Comparison of ENCODE assay signal across 1 cellular context in the genomic region with DNA sequence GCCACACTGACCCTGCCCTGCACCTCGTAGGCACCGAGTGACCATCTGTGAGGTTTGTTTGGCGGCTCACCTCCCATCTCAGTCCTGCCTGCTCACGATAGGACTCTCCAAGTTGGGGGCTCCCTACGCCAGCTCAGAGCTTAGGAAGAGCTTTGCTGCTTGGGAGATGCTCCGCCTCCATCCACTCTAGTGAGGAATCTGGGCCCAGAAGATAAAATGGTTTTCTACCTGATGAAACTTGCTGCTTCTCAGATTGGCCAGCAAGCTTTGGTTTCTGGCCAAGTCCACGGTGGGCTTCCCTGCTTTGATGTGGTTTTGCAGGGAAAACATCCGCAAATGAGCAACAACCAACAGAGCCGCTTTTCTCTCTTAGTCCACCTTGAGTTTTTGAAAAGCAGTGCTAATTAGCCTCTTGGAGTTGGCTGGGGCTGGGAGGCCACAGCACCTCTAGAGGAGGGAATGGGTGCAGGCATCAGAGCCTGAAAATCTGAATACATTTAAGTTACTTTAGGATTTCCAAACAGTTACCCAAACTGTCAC.
TF ChIP-seq lines count a peak whose summit lies in the region.

No MANE protein-coding gene starts in this region.

TF ChIP-seq in HepG2, 621 proteins besides CTCF, POLR2A, EP300 and RAD21 (continued from another document and continues in another):
- TF ChIP-seq HNRNPK (IDR thresholded peaks at IDR 0.05; ENCODE audit: low read depth, low read length, poor library complexity, severe bottlenecking) (no peak), KDM3A (CRISPR knock-in tag; IDR thresholded peaks at IDR 0.05; ENCODE audit: low read depth) (peak; percentile 75; the same call in 1 of the 2 replicates), NAIF1 (CRISPR knock-in tag; IDR thresholded peaks at IDR 0.05; ENCODE audit: borderline replicate concordance) (no peak), CCAR2 (optimal IDR thresholded peaks at IDR 0.05; ENCODE audit: low read depth, low read length) (peak; percentile 62), ZBTB42 (CRISPR knock-in tag; IDR thresholded peaks at IDR 0.05) (no peak), NBN (conservative IDR thresholded peaks at IDR 0.05) (no peak), SRY (CRISPR knock-in tag; IDR thresholded peaks at IDR 0.05) (no peak), ZFP41 (CRISPR knock-in tag; IDR thresholded peaks at IDR 0.05; ENCODE audit: borderline replicate concordance) (no peak), WIZ (CRISPR knock-in tag; IDR thresholded peaks at IDR 0.05) (no peak), ZNF816 (CRISPR knock-in tag; IDR thresholded peaks at IDR 0.05; ENCODE audit: borderline replicate concordance) (no peak), ZNF629 (CRISPR knock-in tag; conservative IDR thresholded peaks at IDR 0.05) (no peak), CENPT (CRISPR knock-in tag; IDR thresholded peaks at IDR 0.05; ENCODE audit: low read depth) (no peak), IKZF1 (IDR thresholded peaks at IDR 0.05) (no peak), ELF1 (CRISPR knock-in tag; IDR thresholded peaks at IDR 0.05) (no peak), ZMYM4 (CRISPR knock-in tag; IDR thresholded peaks at IDR 0.05) (peak; percentile 58; the same call in 1 of the 2 replicates), ATF7 (IDR thresholded peaks at IDR 0.05) (no peak), ATF7 (CRISPR knock-in tag; IDR thresholded peaks at IDR 0.05) (peak; percentile 56; the same call in 1 of the 2 replicates), FOXA1 (IDR thresholded peaks at IDR 0.05) (no peak), FOXA1 (CRISPR knock-in tag; IDR thresholded peaks at IDR 0.05) (peak; percentile 81), NFRKB (IDR thresholded peaks at IDR 0.05) (no peak), ZC3H13 (CRISPR knock-in tag; IDR thresholded peaks at IDR 0.05) (no peak), SRSF4 (IDR thresholded peaks at IDR 0.05; ENCODE audit: low read depth, low read length, poor library complexity, severe bottlenecking) (no peak), ADNP (CRISPR knock-in tag; IDR thresholded peaks at IDR 0.05) (no peak), EED (CRISPR knock-in tag; IDR thresholded peaks at IDR 0.05) (no peak), KAT2B (IDR thresholded peaks at IDR 0.05; ENCODE audit: borderline replicate concordance, low read depth, low read length) (no peak), MTF1 (CRISPR knock-in tag; IDR thresholded peaks at IDR 0.05) (no peak), EZH2 (conservative IDR thresholded peaks at IDR 0.05; ENCODE audit: low read depth, low read length) (no peak), CBX2 (IDR thresholded peaks at IDR 0.05; ENCODE audit: low read depth, low read length) (no peak), CBX2 (CRISPR knock-in tag; IDR thresholded peaks at IDR 0.05; ENCODE audit: low read depth) (no peak), ZBTB7A (CRISPR knock-in tag; IDR thresholded peaks at IDR 0.05) (peak; percentile 50; the same call in 1 of the 2 replicates), ZKSCAN1 (IDR thresholded peaks at IDR 0.05; ENCODE audit: low read length) (no peak), HIVEP1 (CRISPR knock-in tag; IDR thresholded peaks at IDR 0.05) (no peak), BRD4 (CRISPR knock-in tag; IDR thresholded peaks at IDR 0.05) (no peak), ZFP37 (CRISPR knock-in tag; IDR thresholded peaks at IDR 0.05; ENCODE audit: borderline replicate concordance) (no peak), ZNF564 (CRISPR knock-in tag; IDR thresholded peaks at IDR 0.05) (0 out of 2 replicates have a peak, but pooled peaks have one; percentile 57), ZNF24 (IDR thresholded peaks at IDR 0.05) (no peak), HMG20B (CRISPR knock-in tag; conservative IDR thresholded peaks at IDR 0.05) (peak; percentile 67; the same call in 1 of the 2 replicates), PHF8 (CRISPR knock-in tag; IDR thresholded peaks at IDR 0.05) (no peak), PCBP2 (optimal IDR thresholded peaks at IDR 0.05; ENCODE audit: low read depth, low read length, poor library complexity, severe bottlenecking) (no peak), ZNF101 (CRISPR knock-in tag; IDR thresholded peaks at IDR 0.05; ENCODE audit: borderline replicate concordance, low read depth) (0 out of 2 replicates have a peak, but pooled peaks have one; percentile 38)
- TF ChIP-seq, protein P1, sequence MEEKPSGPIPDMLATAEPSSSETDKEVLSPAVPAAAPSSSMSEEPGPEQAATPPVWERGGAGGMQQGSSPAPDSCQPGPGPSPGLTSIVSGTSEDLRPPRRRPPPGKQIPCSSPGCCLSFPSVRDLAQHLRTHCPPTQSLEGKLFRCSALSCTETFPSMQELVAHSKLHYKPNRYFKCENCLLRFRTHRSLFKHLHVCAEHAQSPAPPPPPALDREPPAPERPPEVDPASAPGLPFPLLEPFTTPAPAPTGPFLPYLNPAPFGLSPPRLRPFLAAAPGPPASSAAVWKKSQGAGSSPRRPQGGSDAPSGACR (CRISPR knock-in tag; IDR thresholded peaks at IDR 0.05), result no peak
- TF ChIP-seq, protein P2, sequence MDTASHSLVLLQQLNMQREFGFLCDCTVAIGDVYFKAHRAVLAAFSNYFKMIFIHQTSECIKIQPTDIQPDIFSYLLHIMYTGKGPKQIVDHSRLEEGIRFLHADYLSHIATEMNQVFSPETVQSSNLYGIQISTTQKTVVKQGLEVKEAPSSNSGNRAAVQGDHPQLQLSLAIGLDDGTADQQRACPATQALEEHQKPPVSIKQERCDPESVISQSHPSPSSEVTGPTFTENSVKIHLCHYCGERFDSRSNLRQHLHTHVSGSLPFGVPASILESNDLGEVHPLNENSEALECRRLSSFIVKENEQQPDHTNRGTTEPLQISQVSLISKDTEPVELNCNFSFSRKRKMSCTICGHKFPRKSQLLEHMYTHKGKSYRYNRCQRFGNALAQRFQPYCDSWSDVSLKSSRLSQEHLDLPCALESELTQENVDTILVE (CRISPR knock-in tag; IDR thresholded peaks at IDR 0.05), result peak; percentile 85
- TF ChIP-seq, protein P3, sequence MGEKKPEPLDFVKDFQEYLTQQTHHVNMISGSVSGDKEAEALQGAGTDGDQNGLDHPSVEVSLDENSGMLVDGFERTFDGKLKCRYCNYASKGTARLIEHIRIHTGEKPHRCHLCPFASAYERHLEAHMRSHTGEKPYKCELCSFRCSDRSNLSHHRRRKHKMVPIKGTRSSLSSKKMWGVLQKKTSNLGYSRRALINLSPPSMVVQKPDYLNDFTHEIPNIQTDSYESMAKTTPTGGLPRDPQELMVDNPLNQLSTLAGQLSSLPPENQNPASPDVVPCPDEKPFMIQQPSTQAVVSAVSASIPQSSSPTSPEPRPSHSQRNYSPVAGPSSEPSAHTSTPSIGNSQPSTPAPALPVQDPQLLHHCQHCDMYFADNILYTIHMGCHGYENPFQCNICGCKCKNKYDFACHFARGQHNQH (CRISPR knock-in tag; IDR thresholded peaks at IDR 0.05), result peak; percentile 83
- TF ChIP-seq, protein P4, sequence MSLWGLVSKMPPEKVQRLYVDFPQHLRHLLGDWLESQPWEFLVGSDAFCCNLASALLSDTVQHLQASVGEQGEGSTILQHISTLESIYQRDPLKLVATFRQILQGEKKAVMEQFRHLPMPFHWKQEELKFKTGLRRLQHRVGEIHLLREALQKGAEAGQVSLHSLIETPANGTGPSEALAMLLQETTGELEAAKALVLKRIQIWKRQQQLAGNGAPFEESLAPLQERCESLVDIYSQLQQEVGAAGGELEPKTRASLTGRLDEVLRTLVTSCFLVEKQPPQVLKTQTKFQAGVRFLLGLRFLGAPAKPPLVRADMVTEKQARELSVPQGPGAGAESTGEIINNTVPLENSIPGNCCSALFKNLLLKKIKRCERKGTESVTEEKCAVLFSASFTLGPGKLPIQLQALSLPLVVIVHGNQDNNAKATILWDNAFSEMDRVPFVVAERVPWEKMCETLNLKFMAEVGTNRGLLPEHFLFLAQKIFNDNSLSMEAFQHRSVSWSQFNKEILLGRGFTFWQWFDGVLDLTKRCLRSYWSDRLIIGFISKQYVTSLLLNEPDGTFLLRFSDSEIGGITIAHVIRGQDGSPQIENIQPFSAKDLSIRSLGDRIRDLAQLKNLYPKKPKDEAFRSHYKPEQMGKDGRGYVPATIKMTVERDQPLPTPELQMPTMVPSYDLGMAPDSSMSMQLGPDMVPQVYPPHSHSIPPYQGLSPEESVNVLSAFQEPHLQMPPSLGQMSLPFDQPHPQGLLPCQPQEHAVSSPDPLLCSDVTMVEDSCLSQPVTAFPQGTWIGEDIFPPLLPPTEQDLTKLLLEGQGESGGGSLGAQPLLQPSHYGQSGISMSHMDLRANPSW (CRISPR knock-in tag; IDR thresholded peaks at IDR 0.05; ENCODE audit: borderline replicate concordance), result no peak
- TF ChIP-seq, protein P5, sequence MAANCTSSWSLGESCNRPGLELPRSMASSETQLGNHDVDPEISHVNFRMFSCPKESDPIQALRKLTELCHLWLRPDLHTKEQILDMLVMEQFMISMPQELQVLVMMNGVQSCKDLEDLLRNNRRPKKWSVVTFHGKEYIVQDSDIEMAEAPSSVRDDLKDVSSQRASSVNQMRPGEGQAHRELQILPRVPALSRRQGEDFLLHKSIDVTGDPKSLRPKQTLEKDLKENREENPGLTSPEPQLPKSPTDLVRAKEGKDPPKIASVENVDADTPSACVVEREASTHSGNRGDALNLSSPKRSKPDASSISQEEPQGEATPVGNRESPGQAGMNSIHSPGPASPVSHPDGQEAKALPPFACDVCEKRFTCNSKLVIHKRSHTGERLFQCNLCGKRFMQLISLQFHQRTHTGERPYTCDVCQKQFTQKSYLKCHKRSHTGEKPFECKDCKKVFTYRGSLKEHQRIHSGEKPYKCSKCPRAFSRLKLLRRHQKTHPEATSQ (CRISPR knock-in tag; IDR thresholded peaks at IDR 0.05; ENCODE audit: borderline replicate concordance), result no peak
- TF ChIP-seq, protein P6, sequence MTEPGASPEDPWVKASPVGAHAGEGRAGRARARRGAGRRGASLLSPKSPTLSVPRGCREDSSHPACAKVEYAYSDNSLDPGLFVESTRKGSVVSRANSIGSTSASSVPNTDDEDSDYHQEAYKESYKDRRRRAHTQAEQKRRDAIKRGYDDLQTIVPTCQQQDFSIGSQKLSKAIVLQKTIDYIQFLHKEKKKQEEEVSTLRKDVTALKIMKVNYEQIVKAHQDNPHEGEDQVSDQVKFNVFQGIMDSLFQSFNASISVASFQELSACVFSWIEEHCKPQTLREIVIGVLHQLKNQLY (CRISPR knock-in tag; IDR thresholded peaks at IDR 0.05), result peak; percentile 42; the same call in 1 of the 2 replicates
- TF ChIP-seq, protein P7, sequence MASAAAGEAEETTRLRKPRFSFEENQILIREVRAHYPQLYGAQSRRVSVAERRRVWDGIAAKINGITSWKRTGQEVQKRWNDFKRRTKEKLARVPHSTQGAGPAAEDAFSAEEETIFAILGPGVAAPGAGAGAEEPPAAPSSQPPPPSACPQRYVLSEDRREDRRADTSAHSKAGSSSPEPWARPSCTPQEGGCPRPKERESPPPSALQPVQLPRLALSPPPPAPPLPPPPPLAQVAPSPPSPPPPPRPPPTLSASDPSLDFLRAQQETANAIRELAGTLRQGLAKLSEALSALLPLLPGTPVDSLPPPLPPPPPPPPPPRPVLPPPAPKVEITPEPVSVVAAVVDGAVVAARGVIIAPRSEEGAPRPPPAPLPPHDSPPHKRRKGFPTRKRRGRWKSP (CRISPR knock-in tag; IDR thresholded peaks at IDR 0.05), result peak; percentile 50; the same call in 1 of the 2 replicates
- TF ChIP-seq, protein P8, sequence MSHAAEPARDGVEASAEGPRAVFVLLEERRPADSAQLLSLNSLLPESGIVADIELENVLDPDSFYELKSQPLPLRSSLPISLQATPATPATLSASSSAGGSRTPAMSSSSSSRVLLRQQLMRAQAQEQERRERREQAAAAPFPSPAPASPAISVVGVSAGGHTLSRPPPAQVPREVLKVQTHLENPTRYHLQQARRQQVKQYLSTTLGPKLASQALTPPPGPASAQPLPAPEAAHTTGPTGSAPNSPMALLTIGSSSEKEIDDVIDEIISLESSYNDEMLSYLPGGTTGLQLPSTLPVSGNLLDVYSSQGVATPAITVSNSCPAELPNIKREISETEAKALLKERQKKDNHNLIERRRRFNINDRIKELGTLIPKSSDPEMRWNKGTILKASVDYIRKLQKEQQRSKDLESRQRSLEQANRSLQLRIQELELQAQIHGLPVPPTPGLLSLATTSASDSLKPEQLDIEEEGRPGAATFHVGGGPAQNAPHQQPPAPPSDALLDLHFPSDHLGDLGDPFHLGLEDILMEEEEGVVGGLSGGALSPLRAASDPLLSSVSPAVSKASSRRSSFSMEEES (CRISPR knock-in tag; IDR thresholded peaks at IDR 0.05), result no peak
- TF ChIP-seq, protein P9, sequence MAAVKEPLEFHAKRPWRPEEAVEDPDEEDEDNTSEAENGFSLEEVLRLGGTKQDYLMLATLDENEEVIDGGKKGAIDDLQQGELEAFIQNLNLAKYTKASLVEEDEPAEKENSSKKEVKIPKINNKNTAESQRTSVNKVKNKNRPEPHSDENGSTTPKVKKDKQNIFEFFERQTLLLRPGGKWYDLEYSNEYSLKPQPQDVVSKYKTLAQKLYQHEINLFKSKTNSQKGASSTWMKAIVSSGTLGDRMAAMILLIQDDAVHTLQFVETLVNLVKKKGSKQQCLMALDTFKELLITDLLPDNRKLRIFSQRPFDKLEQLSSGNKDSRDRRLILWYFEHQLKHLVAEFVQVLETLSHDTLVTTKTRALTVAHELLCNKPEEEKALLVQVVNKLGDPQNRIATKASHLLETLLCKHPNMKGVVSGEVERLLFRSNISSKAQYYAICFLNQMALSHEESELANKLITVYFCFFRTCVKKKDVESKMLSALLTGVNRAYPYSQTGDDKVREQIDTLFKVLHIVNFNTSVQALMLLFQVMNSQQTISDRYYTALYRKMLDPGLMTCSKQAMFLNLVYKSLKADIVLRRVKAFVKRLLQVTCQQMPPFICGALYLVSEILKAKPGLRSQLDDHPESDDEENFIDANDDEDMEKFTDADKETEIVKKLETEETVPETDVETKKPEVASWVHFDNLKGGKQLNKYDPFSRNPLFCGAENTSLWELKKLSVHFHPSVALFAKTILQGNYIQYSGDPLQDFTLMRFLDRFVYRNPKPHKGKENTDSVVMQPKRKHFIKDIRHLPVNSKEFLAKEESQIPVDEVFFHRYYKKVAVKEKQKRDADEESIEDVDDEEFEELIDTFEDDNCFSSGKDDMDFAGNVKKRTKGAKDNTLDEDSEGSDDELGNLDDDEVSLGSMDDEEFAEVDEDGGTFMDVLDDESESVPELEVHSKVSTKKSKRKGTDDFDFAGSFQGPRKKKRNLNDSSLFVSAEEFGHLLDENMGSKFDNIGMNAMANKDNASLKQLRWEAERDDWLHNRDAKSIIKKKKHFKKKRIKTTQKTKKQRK (IDR thresholded peaks at IDR 0.05; ENCODE audit: low read length), result no peak
- TF ChIP-seq, protein P10, sequence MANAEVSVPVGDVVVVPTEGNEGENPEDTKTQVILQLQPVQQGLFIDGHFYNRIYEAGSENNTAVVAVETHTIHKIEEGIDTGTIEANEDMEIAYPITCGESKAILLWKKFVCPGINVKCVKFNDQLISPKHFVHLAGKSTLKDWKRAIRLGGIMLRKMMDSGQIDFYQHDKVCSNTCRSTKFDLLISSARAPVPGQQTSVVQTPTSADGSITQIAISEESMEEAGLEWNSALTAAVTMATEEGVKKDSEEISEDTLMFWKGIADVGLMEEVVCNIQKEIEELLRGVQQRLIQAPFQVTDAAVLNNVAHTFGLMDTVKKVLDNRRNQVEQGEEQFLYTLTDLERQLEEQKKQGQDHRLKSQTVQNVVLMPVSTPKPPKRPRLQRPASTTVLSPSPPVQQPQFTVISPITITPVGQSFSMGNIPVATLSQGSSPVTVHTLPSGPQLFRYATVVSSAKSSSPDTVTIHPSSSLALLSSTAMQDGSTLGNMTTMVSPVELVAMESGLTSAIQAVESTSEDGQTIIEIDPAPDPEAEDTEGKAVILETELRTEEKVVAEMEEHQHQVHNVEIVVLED (CRISPR knock-in tag; IDR thresholded peaks at IDR 0.05; ENCODE audit: borderline replicate concordance), result no peak
